In the genomic region with DNA sequence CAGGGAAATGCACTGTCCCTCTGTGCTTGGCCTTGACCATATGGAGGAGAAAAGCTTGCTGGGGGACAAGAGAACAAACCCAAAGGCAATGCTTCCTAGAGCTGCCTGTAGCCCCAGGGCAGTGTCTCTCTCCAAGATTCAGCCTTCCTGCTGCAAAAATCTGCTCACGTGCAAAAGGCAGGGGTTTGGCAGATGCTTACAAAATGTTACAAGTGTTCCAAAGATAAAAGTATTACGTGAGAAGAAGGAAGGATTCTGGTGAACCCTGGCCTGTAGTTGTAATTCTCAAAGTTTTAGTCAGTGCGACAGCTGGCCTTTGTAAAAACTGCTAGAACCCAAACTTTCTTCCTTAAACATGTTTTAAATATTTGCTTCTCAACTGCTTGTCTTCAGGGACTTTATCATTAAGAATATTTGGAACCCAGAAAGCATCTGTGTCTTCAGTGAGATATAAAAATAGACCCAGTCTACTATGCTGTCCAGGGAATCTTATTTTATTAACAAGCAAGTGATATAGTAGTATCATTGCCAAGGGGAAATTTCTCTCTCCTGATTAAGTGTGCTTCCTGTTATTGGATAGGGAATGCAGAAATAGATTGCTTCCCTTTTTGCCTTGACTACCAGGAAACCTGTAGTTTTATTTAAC, we compare ENCODE assay signal across 16 cellular contexts.
DNase-seq lines count a peak whose midpoint lies in the region; ATAC-seq, FAIRE-seq and TF ChIP-seq lines count a peak whose summit lies in the region.
"Had no signal": no experiment of that assay in that cellular context is flagged by ENCODE, and none has a peak within 500 bp of the region (broad histone marks: within the 10 kb centered on the region; RNA-seq: fewer than 3 reads in every experiment).

No MANE protein-coding gene starts in this region.

- TF ChIP-seq POLR2A in endothelial cell of umbilical vein (IDR thresholded peaks at IDR 0.05; ENCODE audit: low read depth, low read length): no peak

- no peak for ATAC-seq in HG03139 (IDR thresholded peaks at IDR 0.05; ENCODE audit: unreplicated experiment)
- ATAC-seq: activated CD4-positive, CD25-positive, alpha-beta regulatory T cell treated with anti-CD3 and anti-CD28 coated beads, Interleukin-2, amount 50 U/mL, for 24 hours; T-helper 17 cell had no signal

- intact Hi-C loops in endothelial cell of umbilical vein (cut with micrococcal nuclease): no loop called here

- H2AFZ ChIP-seq in ACC112 (ENCODE audit: low read length, unreplicated experiment): peak overlapping the region; percentile 21
- no peak overlapping the region for H2AFZ ChIP-seq in endothelial cell of umbilical vein (ENCODE audit: low read depth, low read length)

- no peak overlapping the region for H3K9ac ChIP-seq in endothelial cell of umbilical vein (replicated peaks; ENCODE audit: extremely low read depth, insufficient read depth, low read length)

- POLR2A ChIA-PET in endothelial cell of umbilical vein (lab: Charles Lee): no interaction called here

- no peaks in the 10 kb centered on the region for H3K9me1 ChIP-seq in endothelial cell of umbilical vein (replicated peaks; ENCODE audit: control insufficient read depth, extremely low read depth, insufficient read depth, low read length)

- TF ChIP-seq CTCF in endothelial cell of umbilical vein (IDR thresholded peaks at IDR 0.05; ENCODE audit: extremely low read depth in 1 of 2, insufficient read depth in 1 of 2, low read depth in 1 of 2, low read length in 2 of 2): no peak

- H3K4me3 ChIP-seq in ACC112 (ENCODE audit: low read depth, low read length): peak overlapping the region; percentile 60; the same call in 1 of the 2 replicates
- no peak overlapping the region for H3K4me3 ChIP-seq in endothelial cell of umbilical vein (replicated peaks in 1 of 3; ENCODE audit: insufficient read depth in 1 of 3, low read depth in 1 of 3, low read length in 3 of 3)

- no peaks in the 10 kb centered on the region for H3K27me3 ChIP-seq in ACC112 (ENCODE audit: insufficient read depth, low read length)
- no peaks in the 10 kb centered on the region for H3K27me3 ChIP-seq in endothelial cell of umbilical vein (ENCODE audit: control insufficient read depth in 2 of 2, insufficient read depth in 2 of 2, low read length in 2 of 2)

- H3K79me2 ChIP-seq in ACC112 (ENCODE audit: control insufficient read depth, insufficient read depth, low read length, unreplicated experiment) (no peaks in the 10 kb centered on the region), endothelial cell of umbilical vein (ENCODE audit: control insufficient read depth, insufficient read depth, low read length) (no peaks in the 10 kb centered on the region)

- no TSS peak for BruUV-seq in endothelial cell of umbilical vein (replicated peaks; lab: Mats Ljungman, UMichigan)

- H3K27ac ChIP-seq in ACC112 (ENCODE audit: low read depth, low read length) (peak overlapping the region; percentile 79), endothelial cell of umbilical vein (ENCODE audit: insufficient read depth, low read depth, low read length) (no peak overlapping the region)

- DNase-seq in HCEC 1CT (peak; percentile 72), endothelial cell of umbilical vein (ENCODE audit: low read depth, low spot score) (peak; percentile 20), left kidney (ENCODE audit: low read depth, low spot score) (peak; percentile 1), midbrain (lab: John Stamatoyannopoulos, UW) (no peak), NOMO-1 treated with DMSO at 0.1 percent for 48 hours (lab: John Stamatoyannopoulos, UW; ENCODE audit: unreplicated experiment) (no peak), putamen (ENCODE audit: low spot score) (no peak)
- DNase-seq: activated naive CD4-positive, alpha-beta T cell; AML-193; NCI-H2029; NCI-H748 treated with DMSO at 0.1 percent for 48 hours; stimulated activated CD4-positive, alpha-beta T cell treated with anti-CD3 and anti-CD28 coated beads, Interleukin-2, amount 100 ng/mL, for 24 hours; T-helper 17 cell had no signal

- H3K4me1 ChIP-seq in ACC112 (ENCODE audit: control insufficient read depth, insufficient read depth, low read length, unreplicated experiment) (peaks cover 34% of the 10 kb centered on the region), endothelial cell of umbilical vein (ENCODE audit: control insufficient read depth, extremely low read depth, insufficient read depth, low read length) (peaks cover 5% of the 10 kb centered on the region)

- H3K36me3 ChIP-seq in ACC112 (ENCODE audit: insufficient read depth, low read length) (no peaks in the 10 kb centered on the region), endothelial cell of umbilical vein (ENCODE audit: control insufficient read depth in 2 of 2, extremely low read depth in 1 of 2, insufficient read depth in 2 of 2, low read length in 2 of 2) (no peaks in the 10 kb centered on the region)

- no peaks in the 10 kb centered on the region for H3K9me3 ChIP-seq in endothelial cell of umbilical vein (replicated peaks; ENCODE audit: control insufficient read depth, insufficient read depth, low read length)

- CTCF ChIA-PET in endothelial cell of umbilical vein (lab: Charles Lee): no interaction called here

- peak overlapping the region; percentile 31 for H3K4me2 ChIP-seq in endothelial cell of umbilical vein (ENCODE audit: insufficient read depth, low read length)

- FAIRE-seq in endothelial cell of umbilical vein (lab: Jason Lieb, UNC): peak; percentile 47
- FAIRE-seq: RCC 7860 had no signal

- no peaks in the 10 kb centered on the region for H4K20me1 ChIP-seq in endothelial cell of umbilical vein (replicated peaks; ENCODE audit: control insufficient read depth, extremely low read depth, insufficient read depth, low read length)

- dilution Hi-C loops in endothelial cell of umbilical vein (cut with MboI; ENCODE audit: extremely low pct_ligation_motif_present, low sequenced_read_pairs): no loop called here

TF ChIP-seq in endothelial cell of umbilical vein, 7 proteins besides CTCF, POLR2A, EP300 and RAD21:
- no peak for TF ChIP-seq MYC (IDR thresholded peaks at IDR 0.05; ENCODE audit: low read depth, low read length)
- TF ChIP-seq POLR2AphosphoS5 (IDR thresholded peaks at IDR 0.05; ENCODE audit: insufficient read depth, low read depth, low read length): no peak
- no peak for TF ChIP-seq FOS (IDR thresholded peaks at IDR 0.05; ENCODE audit: borderline replicate concordance, insufficient read depth, low read length)
- TF ChIP-seq EZH2 (IDR thresholded peaks at IDR 0.05; ENCODE audit: borderline replicate concordance, low read depth, low read length, severe bottlenecking): no peak
- no peak for TF ChIP-seq JUN (IDR thresholded peaks at IDR 0.05; ENCODE audit: borderline replicate concordance, insufficient read depth, insufficient read length, low read depth)
- no peak for TF ChIP-seq GATA2 (IDR thresholded peaks at IDR 0.05; ENCODE audit: insufficient read depth, insufficient read length, low read depth, low read length)
- TF ChIP-seq, protein P1, sequence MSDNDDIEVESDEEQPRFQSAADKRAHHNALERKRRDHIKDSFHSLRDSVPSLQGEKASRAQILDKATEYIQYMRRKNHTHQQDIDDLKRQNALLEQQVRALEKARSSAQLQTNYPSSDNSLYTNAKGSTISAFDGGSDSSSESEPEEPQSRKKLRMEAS (IDR thresholded peaks at IDR 0.05; ENCODE audit: insufficient read depth, insufficient read length): no peak

Comparison
In these comparisons a context has a peak if more than half of its experiments do, and no peak if none do; other contexts are left out.
1. DNase-seq: peak in HCEC 1CT (single experiment), endothelial cell of umbilical vein (single experiment) and left kidney (single experiment); none in midbrain (single experiment), NOMO-1 treated with DMSO at 0.1 percent for 48 hours (single experiment) and putamen (single experiment).